ENCODE assay signal across 21 cellular contexts in the genomic region with DNA sequence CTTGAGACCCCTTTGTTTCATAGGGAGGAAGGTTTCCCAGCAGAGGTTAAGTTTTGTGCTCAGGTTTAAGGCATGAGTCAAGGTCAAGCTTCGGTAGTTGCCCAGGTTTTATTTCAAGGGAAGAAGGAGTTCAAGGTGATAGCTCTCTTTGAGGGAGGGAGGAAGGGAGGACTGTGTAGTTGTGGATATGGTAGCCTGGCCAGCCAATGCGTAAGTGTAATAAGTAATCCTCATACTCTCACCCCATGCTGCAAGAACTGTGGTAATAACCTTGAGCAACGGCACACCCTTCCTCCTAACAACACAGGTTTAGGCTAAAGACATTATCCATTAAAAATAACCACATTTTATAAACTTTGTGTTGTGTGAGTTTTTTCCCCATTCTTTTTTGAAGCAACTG.
"Had no signal": no experiment of that assay in that cellular context is flagged by ENCODE, and none has a peak within 500 bp of the region (broad histone marks: within the 10 kb centered on the region; RNA-seq: fewer than 3 reads in every experiment).

No MANE protein-coding gene starts in this region.

- H3K9me3 ChIP-seq: vagina had no signal

- H3K36me3 ChIP-seq: vagina had no signal

- H3K36me3 Mint-ChIP-seq: activated naive CD4-positive, alpha-beta T cell treated with anti-CD3 and anti-CD28 coated beads, Interleukin-2, amount 50 U/mL, for 24 hours; brain; memory B cell; naive B cell; stimulated activated naive B cell treated with anti-CD40 and anti-IgM and Interleukin-4, amounts not matched to agents 10 μg/mL and 1 μg/mL and 100 μg/mL, for 72 hours; type B pancreatic cell had no signal

- H3K4me1 Mint-ChIP-seq: activated CD4-positive, alpha-beta memory T cell treated with anti-CD3 and anti-CD28 coated beads, Interleukin-2, amount 10 ng/mL, durations not matched to agents 7 days and 5 days; activated CD4-positive, alpha-beta T cell treated with anti-CD3 and anti-CD28 coated beads, Interleukin-2, amount 10 ng/mL, durations not matched to agents 24 days and 14 days; activated naive CD4-positive, alpha-beta T cell treated with anti-CD3 and anti-CD28 coated beads, Interleukin-2, amount 50 U/mL, for 24 hours; memory B cell; naive B cell had no signal

- H3K27me3 ChIP-seq: vagina had no signal

- H3K27ac Mint-ChIP-seq: activated CD4-positive, alpha-beta memory T cell treated with anti-CD3 and anti-CD28 coated beads, Interleukin-2, amount 10 ng/mL, durations not matched to agents 7 days and 5 days; activated CD4-positive, alpha-beta T cell treated with anti-CD3 and anti-CD28 coated beads, Interleukin-2, amount 10 ng/mL, durations not matched to agents 24 days and 14 days; activated naive CD4-positive, alpha-beta T cell treated with anti-CD3 and anti-CD28 coated beads, Interleukin-2, amount 50 U/mL, for 24 hours; memory B cell; naive B cell; progenitor cell of endocrine pancreas; stimulated activated naive B cell treated with anti-CD40 and anti-IgM and Interleukin-4, amounts not matched to agents 10 μg/mL and 1 μg/mL and 100 μg/mL, for 72 hours; T-helper 1 cell treated with Interleukin-12 subunit alpha and Interleukin-12 subunit beta and Interleukin-4 antibody, amounts not matched to agents 30 μg/mL and 1 μg/mL, for 36 hours; type B pancreatic cell had no signal

- H3K4me3 Mint-ChIP-seq: activated CD4-positive, alpha-beta memory T cell treated with anti-CD3 and anti-CD28 coated beads, Interleukin-2, amount 10 ng/mL, durations not matched to agents 7 days and 5 days; activated CD4-positive, alpha-beta T cell treated with anti-CD3 and anti-CD28 coated beads, Interleukin-2, amount 10 ng/mL, durations not matched to agents 24 days and 14 days; activated naive CD4-positive, alpha-beta T cell treated with anti-CD3 and anti-CD28 coated beads, Interleukin-2, amount 50 U/mL, for 24 hours; memory B cell; naive B cell; neural crest cell; stimulated activated naive B cell treated with anti-CD40 and anti-IgM and Interleukin-4, amounts not matched to agents 10 μg/mL and 1 μg/mL and 100 μg/mL, for 72 hours; T-helper 1 cell treated with Interleukin-12 subunit alpha and Interleukin-12 subunit beta and Interleukin-4 antibody, amounts not matched to agents 30 μg/mL and 1 μg/mL, for 36 hours; type B pancreatic cell had no signal

- H3K27me3 Mint-ChIP-seq: brain had no signal

- DNase-seq: activated CD4-positive, alpha-beta memory T cell treated with anti-CD3 and anti-CD28 coated beads, Interleukin-2, amount 10 ng/mL, durations not matched to agents 7 days and 5 days; activated CD4-positive, alpha-beta T cell treated with anti-CD3 and anti-CD28 coated beads, Interleukin-2, amount 10 ng/mL, durations not matched to agents 24 days and 14 days; activated gamma-delta T cell; activated T-cell treated with anti-CD3 and anti-CD28 coated beads for 4 hours; aorta; effector memory CD4-positive, alpha-beta T cell; hippocampal formation; naive B cell; stimulated activated CD4-positive, alpha-beta T cell treated with anti-CD3 and anti-CD28 coated beads, Interleukin-2, amount 100 ng/mL, for 48 hours; stimulated activated CD8-positive, alpha-beta memory T cell treated with anti-CD3 and anti-CD28 coated beads, Interleukin-4, amount 100 ng/mL, for 48 hours; stimulated activated naive B cell treated with anti-CD40 and anti-IgM and Interleukin-4, amounts not matched to agents 10 μg/mL and 1 μg/mL and 100 μg/mL, for 72 hours; T1000 had no signal

- H3K27ac ChIP-seq: vagina had no signal

- H3K9me3 Mint-ChIP-seq: activated CD4-positive, alpha-beta memory T cell treated with anti-CD3 and anti-CD28 coated beads, Interleukin-2, amount 10 ng/mL, durations not matched to agents 7 days and 5 days; activated CD4-positive, alpha-beta T cell treated with anti-CD3 and anti-CD28 coated beads, Interleukin-2, amount 10 ng/mL, durations not matched to agents 24 days and 14 days; activated naive CD4-positive, alpha-beta T cell treated with anti-CD3 and anti-CD28 coated beads, Interleukin-2, amount 50 U/mL, for 24 hours; brain; memory B cell; naive B cell; neural crest cell; stimulated activated naive B cell treated with anti-CD40 and anti-IgM and Interleukin-4, amounts not matched to agents 10 μg/mL and 1 μg/mL and 100 μg/mL, for 72 hours; T-helper 1 cell treated with Interleukin-12 subunit alpha and Interleukin-12 subunit beta and Interleukin-4 antibody, amounts not matched to agents 30 μg/mL and 1 μg/mL, for 36 hours; type B pancreatic cell had no signal

- FAIRE-seq: frontal cortex had no signal

- H3K4me3 ChIP-seq: vagina had no signal
